8 cellular contexts compared by ENCODE assay signal in genomic region chr3:107431048-107431297, GRCh38. TPM values are rescaled to one million over a fixed set of nuclear protein-coding genes. Genes with fewer than 3 reads are reported as not detected.
DNase-seq lines count a peak whose midpoint lies in the region; ATAC-seq and TF ChIP-seq lines count a peak whose summit lies in the region.

No MANE protein-coding gene starts in this region.

- no peaks in the 10 kb centered on the region for H3K36me3 ChIP-seq in MG63
- no peaks in the 10 kb centered on the region for H3K36me3 ChIP-seq in ascending aorta
- no peaks in the 10 kb centered on the region for H3K36me3 ChIP-seq in iPS-15b (ENCODE audit: control insufficient read depth, insufficient read depth, low read length)
- no peaks in the 10 kb centered on the region for H3K36me3 ChIP-seq in smooth muscle cell (ENCODE audit: low read depth)

- no peaks in the 10 kb centered on the region for H3K79me2 ChIP-seq in smooth muscle cell (ENCODE audit: low read depth)

- TF ChIP-seq CTCF in ascending aorta (IDR thresholded peaks at IDR 0.05) (no peak), smooth muscle cell (IDR thresholded peaks at IDR 0.05; ENCODE audit: borderline replicate concordance, insufficient read depth, poor library complexity, severe bottlenecking) (no peak)

- peak overlapping the region; percentile 99 to 100 for H3K27ac ChIP-seq in ascending aorta
- H3K27ac ChIP-seq in smooth muscle cell (ENCODE audit: low read depth) = no peak overlapping the region

- H3K27me3 ChIP-seq in MG63 (no peaks in the 10 kb centered on the region), ascending aorta (no peaks in the 10 kb centered on the region), iPS-15b (ENCODE audit: control insufficient read depth, insufficient read depth, low read length) (peaks cover 36% of the 10 kb centered on the region), smooth muscle cell (ENCODE audit: low read depth) (no peaks in the 10 kb centered on the region)

- H4K20me1 ChIP-seq in smooth muscle cell (ENCODE audit: low read depth) = no peaks in the 10 kb centered on the region

- peak overlapping the region; percentile 89 for H2AFZ ChIP-seq in smooth muscle cell (ENCODE audit: low read depth)

- peak; percentile 49 for DNase-seq in ELR (ENCODE audit: low read depth)
- DNase-seq in MG63 = no peak
- peak in 1 of 2 donors; percentile 73 for DNase-seq in ascending aorta (ENCODE audit: low spot score in 2 of 2)
- no peak for DNase-seq in smooth muscle cell (lab: John Stamatoyannopoulos, UW; ENCODE audit: unreplicated experiment)
- DNase-seq in Kasumi-1 (lab: John Stamatoyannopoulos, UW) = no peak
- DNase-seq in GF-D8 (lab: John Stamatoyannopoulos, UW) = no peak

- H3K9ac ChIP-seq in iPS-15b (ENCODE audit: low read depth, low read length) = no peak overlapping the region
- H3K9ac ChIP-seq in smooth muscle cell (ENCODE audit: low read depth) = no peak overlapping the region

- ATAC-seq in GM21723 (IDR thresholded peaks at IDR 0.05; ENCODE audit: unreplicated experiment) = peak; percentile 42

- H3K9me3 ChIP-seq in MG63 (no peaks in the 10 kb centered on the region), ascending aorta (no peaks in the 10 kb centered on the region), iPS-15b (ENCODE audit: control insufficient read depth, insufficient read depth, low read length) (no peaks in the 10 kb centered on the region), smooth muscle cell (replicated peaks; ENCODE audit: low read depth) (no peaks in the 10 kb centered on the region)

- peaks cover 7% of the 10 kb centered on the region for H3F3A ChIP-seq in smooth muscle cell (ENCODE audit: low read depth)

- H3K4me2 ChIP-seq in smooth muscle cell = peak overlapping the region; percentile 99

- H3K4me3 ChIP-seq in MG63 (peak overlapping the region; percentile 73), ascending aorta (peak overlapping the region; percentile 84 to 85), iPS-15b (ENCODE audit: low read depth, low read length) (peak overlapping the region; percentile 75), smooth muscle cell (peak overlapping the region; percentile 78)

- peaks cover 0 to 9% of the 10 kb centered on the region in 2 donors for H3K4me1 ChIP-seq in ascending aorta
- peaks cover 5% of the 10 kb centered on the region for H3K4me1 ChIP-seq in iPS-15b (ENCODE audit: control insufficient read depth, insufficient read depth, low read length)
- peaks cover 12% of the 10 kb centered on the region for H3K4me1 ChIP-seq in smooth muscle cell (ENCODE audit: low read depth)

- intact Hi-C loops in ascending aorta (cut with DNase I) = loop anchor here (1.0 to 5.0 kb wide), 6 partner anchors 92 to 791 kb away; partner anchors contain the start of genes CD47 and IFT57

- WGBS in smooth muscle cell (ENCODE audit: low lambda C conversion rate) = 3% methylated on average over 17 of the region's 17 CpGs

RNA-seq across cellular contexts. Expression of gene CCDC54, which starts 53.7 kb away (rescaled TPM):
- total RNA-seq in MG63 (2014; rRNA removed; shearing (Covaris generic); ENCODE audit: low replicate concordance) = not detected in 2 replicates
- total RNA-seq in ascending aorta (not detected), smooth muscle cell (not detected in 2 replicates)
- polyA plus RNA-seq in smooth muscle cell = 0.49 TPM in 1 of 2 replicates, not detected in the other
